23 cellular contexts compared by ENCODE assay signal in genomic region chr9:28720746-28721145, GRCh38.
"Had no signal": no experiment of that assay in that cellular context is flagged by ENCODE, and none has a peak within 500 bp of the region (broad histone marks: within the 10 kb centered on the region; RNA-seq: fewer than 3 reads in every experiment).

No MANE protein-coding gene starts in this region.

- DNase-seq: dorsolateral prefrontal cortex; effector CD4-positive, alpha-beta T cell; foreskin fibroblast; hypothalamus; immature natural killer cell; islet precursor cell; kidney glomerular epithelial cell; left ventricle myocardium superior; lower lobe of right lung; natural killer cell; pancreas; right lobe of liver; small intestine; stimulated activated CD4-positive, alpha-beta T cell treated with anti-CD3 and anti-CD28 coated beads, Interleukin-15, amount 100 ng/mL, for 24 hours; stimulated activated CD4-positive, alpha-beta T cell treated with anti-CD3 and anti-CD28 coated beads, Interleukin-2, amount 100 ng/mL, for 48 hours; stimulated activated naive CD4-positive, alpha-beta T cell treated with Interleukin-2 at 50 U/mL for 16 hours; stomach; testis; tibial artery had no signal

- H3K27me3 ChIP-seq: dorsolateral prefrontal cortex, neutrophil, pancreas, right lobe of liver, stomach, testis, tibial artery had no signal

- H3K27ac ChIP-seq: dorsolateral prefrontal cortex, epithelial cell of prostate, lower lobe of right lung, neutrophil, pancreas, right lobe of liver, stomach, testis, tibial artery had no signal

- ATAC-seq: esophagus mucosa; left ventricle myocardium superior; lower lobe of right lung; natural killer cell; pancreas; right lobe of liver; stimulated activated effector memory CD8-positive, alpha-beta T cell treated with anti-CD3 and anti-CD28 coated beads, Interleukin-12 subunit alpha, Interleukin-12 subunit beta, amount 100 ng/mL, for 72 hours had no signal

- H3K4me1 ChIP-seq: lower lobe of right lung, pancreas, right lobe of liver, stomach, testis, tibial artery had no signal
